11 cellular contexts compared by ENCODE assay signal in the genomic region with DNA sequence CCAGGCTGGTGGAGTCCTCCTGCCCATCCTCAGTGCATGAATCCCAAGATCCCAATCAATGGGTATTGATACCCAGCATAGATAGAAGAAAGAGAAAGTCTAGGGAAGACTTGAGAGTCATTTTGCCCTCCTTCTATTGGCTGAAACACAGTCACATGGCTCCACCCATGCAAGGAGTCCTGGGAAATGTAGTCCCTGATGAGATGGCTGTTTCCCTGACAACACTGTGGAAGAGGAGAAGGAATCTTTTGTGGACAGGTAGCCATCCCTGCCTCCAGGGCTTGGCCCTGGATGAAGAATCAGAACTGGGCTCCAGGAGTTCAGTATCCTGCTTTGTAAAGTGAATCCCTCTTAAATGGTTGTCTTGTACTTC. TPM values are rescaled to one million over a fixed set of nuclear protein-coding genes. Genes with fewer than 3 reads are reported as not detected.
A peak's percentile ranks its signal among the peaks of the same experiment; 100 is the strongest.
DNase-seq lines count a peak whose midpoint lies in the region; ATAC-seq and TF ChIP-seq lines count a peak whose summit lies in the region.
"Had no signal": no experiment of that assay in that cellular context is flagged by ENCODE, and none has a peak within 500 bp of the region (broad histone marks: within the 10 kb centered on the region; RNA-seq: fewer than 3 reads in every experiment).

No MANE protein-coding gene starts in this region.

- no peaks in the 10 kb centered on the region for H3K36me3 Mint-ChIP-seq in MCF 10A (ENCODE audit: insufficient read depth, unreplicated experiment)
- H3K36me3 Mint-ChIP-seq in osteocyte (ENCODE audit: unreplicated experiment) = no peaks in the 10 kb centered on the region
- H3K36me3 Mint-ChIP-seq: activated naive CD8-positive, alpha-beta T cell treated with anti-CD3 and anti-CD28 coated beads, Interleukin-2, amount 10 ng/mL, durations not matched to agents 7 days and 5 days had no signal

- H3K4me1 Mint-ChIP-seq in MCF 10A (ENCODE audit: insufficient read depth, unreplicated experiment) (no peaks in the 10 kb centered on the region), osteocyte (ENCODE audit: unreplicated experiment) (peaks cover 21% of the 10 kb centered on the region)

- no peak overlapping the region for H3K27ac ChIP-seq in mammary epithelial cell (ENCODE audit: insufficient read depth, low read depth, low read length)

- no peak overlapping the region for H3K9ac ChIP-seq in mammary epithelial cell (ENCODE audit: insufficient read depth, low read length)

- POLR2A ChIA-PET in MCF 10A (lab: Yijun Ruan, JAX) = no interaction called here

- no peaks in the 10 kb centered on the region for H3K9me3 ChIP-seq in mammary epithelial cell (replicated peaks; ENCODE audit: insufficient read depth, low read length)

- in situ Hi-C loops in mammary epithelial cell (cut with MboI; ENCODE audit: low sequenced_read_pairs in 2 of 2) = no loop called here

- H3K79me2 ChIP-seq in mammary epithelial cell (ENCODE audit: insufficient read depth, low read length) = no peaks in the 10 kb centered on the region

- H3K9me3 Mint-ChIP-seq in MCF 10A (ENCODE audit: unreplicated experiment) = no peaks in the 10 kb centered on the region
- no peaks in the 10 kb centered on the region for H3K9me3 Mint-ChIP-seq in osteocyte (ENCODE audit: unreplicated experiment)
- H3K9me3 Mint-ChIP-seq: activated naive CD8-positive, alpha-beta T cell treated with anti-CD3 and anti-CD28 coated beads, Interleukin-2, amount 10 ng/mL, durations not matched to agents 7 days and 5 days had no signal

- H2AFZ ChIP-seq in mammary epithelial cell (ENCODE audit: low read depth, low read length) = no peak overlapping the region

- intact Hi-C loops in MCF 10A (cut with micrococcal nuclease) = no loop called here
- intact Hi-C loops in mammary epithelial cell (cut with micrococcal nuclease) = no loop called here

- CTCF ChIA-PET in MCF 10A (lab: Yijun Ruan, JAX) (no interaction called here), mammary epithelial cell (lab: Charles Lee; ENCODE audit: low non-redundant PET) (no interaction called here)

- no peaks in the 10 kb centered on the region for H3K4me1 ChIP-seq in mammary epithelial cell (ENCODE audit: insufficient read depth, low read length)

- H3K4me3 Mint-ChIP-seq in MCF 10A (ENCODE audit: unreplicated experiment) (no peak overlapping the region), osteocyte (ENCODE audit: unreplicated experiment) (no peak overlapping the region)
- H3K4me3 Mint-ChIP-seq: activated naive CD8-positive, alpha-beta T cell treated with anti-CD3 and anti-CD28 coated beads, Interleukin-2, amount 10 ng/mL, durations not matched to agents 7 days and 5 days had no signal

- H3K27me3 Mint-ChIP-seq in MCF 10A (ENCODE audit: insufficient read depth, unreplicated experiment) (peaks cover 13% of the 10 kb centered on the region), osteocyte (ENCODE audit: unreplicated experiment) (peaks cover 18% of the 10 kb centered on the region)

- peak; percentile 16 for DNase-seq in MCF 10A (ENCODE audit: unreplicated experiment)
- DNase-seq in mammary epithelial cell = no peak
- peak; percentile 29 for DNase-seq in NCI-H82 treated with DMSO at 0.1 percent for 48 hours (lab: John Stamatoyannopoulos, UW; ENCODE audit: unreplicated experiment)
- DNase-seq in epithelial cell of esophagus (ENCODE audit: low read depth) = peak; percentile 17
- DNase-seq in osteocyte (ENCODE audit: extremely low spot score, unreplicated experiment) = no peak
- no peak for DNase-seq in stimulated activated CD4-positive, alpha-beta T cell treated with anti-CD3 and anti-CD28 coated beads, Interleukin-4, amount 100 ng/mL, for 24 hours
- DNase-seq: activated naive CD8-positive, alpha-beta T cell treated with anti-CD3 and anti-CD28 coated beads, Interleukin-2, amount 10 ng/mL, durations not matched to agents 7 days and 5 days; C1 segment of cervical spinal cord; central memory CD4-positive, alpha-beta T cell had no signal

- no peak overlapping the region for H3K27ac Mint-ChIP-seq in MCF 10A (ENCODE audit: low read depth, unreplicated experiment)
- no peak overlapping the region for H3K27ac Mint-ChIP-seq in osteocyte (ENCODE audit: unreplicated experiment)
- H3K27ac Mint-ChIP-seq: activated naive CD8-positive, alpha-beta T cell treated with anti-CD3 and anti-CD28 coated beads, Interleukin-2, amount 10 ng/mL, durations not matched to agents 7 days and 5 days had no signal

- no peaks in the 10 kb centered on the region for H3K36me3 ChIP-seq in mammary epithelial cell (ENCODE audit: insufficient read depth, low read length)

- H3K4me2 ChIP-seq in mammary epithelial cell (ENCODE audit: insufficient read depth, low read depth, low read length) = no peak overlapping the region

- no TSS peak for BruUV-seq in MCF 10A (replicated peaks; lab: Mats Ljungman, UMichigan)
- no TSS peak for BruUV-seq in mammary epithelial cell (replicated peaks; lab: Mats Ljungman, UMichigan)

- ATAC-seq in GM19452 (IDR thresholded peaks at IDR 0.05; ENCODE audit: unreplicated experiment) = no peak

- TF ChIP-seq CTCF in MCF 10A (IDR thresholded peaks at IDR 0.05; ENCODE audit: unreplicated experiment) (no peak), mammary epithelial cell (conservative IDR thresholded peaks at IDR 0.05 in 1 of 2, IDR thresholded peaks at IDR 0.05 in 1 of 2; ENCODE audit: extremely low read depth in 1 of 2, insufficient read depth in 1 of 2, low read depth in 1 of 2, low read length in 2 of 2) (no peak), epithelial cell of esophagus (IDR thresholded peaks at IDR 0.05; ENCODE audit: insufficient read depth, low read depth, low read length, missing control alignments) (no peak), osteocyte (IDR thresholded peaks at IDR 0.05) (no peak)

- H4K20me1 ChIP-seq in mammary epithelial cell (ENCODE audit: insufficient read depth, low read length) = no peaks in the 10 kb centered on the region

- no peak overlapping the region for H3K4me3 ChIP-seq in mammary epithelial cell (replicated peaks in 1 of 3; ENCODE audit: insufficient read depth in 1 of 3, low read depth in 2 of 3, low read length in 3 of 3)
- no peak overlapping the region for H3K4me3 ChIP-seq in epithelial cell of esophagus (ENCODE audit: low read length)

- H3K27me3 ChIP-seq in mammary epithelial cell (ENCODE audit: insufficient read depth, low read length) = no peaks in the 10 kb centered on the region

- dilution Hi-C loops in mammary epithelial cell (cut with HindIII; ENCODE audit: low sequenced_read_pairs) = no loop called here

RNA-seq across cellular contexts. Expression of gene MROH2A, which starts 35.9 kb away (rescaled TPM):
- total RNA-seq in MCF 10A (2022) (not detected in 2 replicates), mammary epithelial cell (under 1 TPM in 1 of 2 donors, not detected in 1; 0.50 TPM), osteocyte (not detected in 2 replicates)
- polyA plus RNA-seq in mammary epithelial cell = 0.10 TPM
- not detected for polyA minus RNA-seq in mammary epithelial cell
- total RNA-seq: activated naive CD8-positive, alpha-beta T cell treated with anti-CD3 and anti-CD28 coated beads, Interleukin-2, amount 10 ng/mL, durations not matched to agents 7 days and 5 days; endothelial cell of umbilical vein had no signal
- polyA plus RNA-seq: endothelial cell of umbilical vein had no signal

RNA-seq across cellular contexts. Expression of gene HJURP, which starts 40.3 kb away (rescaled TPM):
- 12.7 and 29.3 TPM in 2 replicates for total RNA-seq in MCF 10A (2022)
- total RNA-seq in mammary epithelial cell = 10 to 100 TPM in 1 of 2 donors, under 1 TPM in 1; 0.67 to 43.5 TPM
- polyA plus RNA-seq in mammary epithelial cell = 38.6 TPM
- polyA minus RNA-seq in mammary epithelial cell = 67.1 TPM
- 7.7 and 7.9 TPM in 2 replicates for total RNA-seq in osteocyte

RNA-seq across cellular contexts. Expression of gene UGT1A1, which starts 54.0 kb away (rescaled TPM):
- total RNA-seq in MCF 10A (2022) = not detected in 2 replicates
- total RNA-seq in mammary epithelial cell = under 1 TPM; 0.17 to 0.61 TPM
- polyA plus RNA-seq in mammary epithelial cell = 0.03 TPM
- not detected for polyA minus RNA-seq in mammary epithelial cell
- not detected in 2 replicates for total RNA-seq in osteocyte
- total RNA-seq: activated naive CD8-positive, alpha-beta T cell treated with anti-CD3 and anti-CD28 coated beads, Interleukin-2, amount 10 ng/mL, durations not matched to agents 7 days and 5 days; endothelial cell of umbilical vein had no signal
- polyA plus RNA-seq: endothelial cell of umbilical vein had no signal

Comparison
In these comparisons a context has a peak if more than half of its experiments do, and no peak if none do; other contexts are left out.
1. DNase-seq: peak in MCF 10A (single experiment), NCI-H82 treated with DMSO at 0.1 percent for 48 hours (single experiment) and epithelial cell of esophagus (single experiment); none in mammary epithelial cell (single experiment), osteocyte (single experiment) and stimulated activated CD4-positive, alpha-beta T cell treated with anti-CD3 and anti-CD28 coated beads, Interleukin-4, amount 100 ng/mL, for 24 hours (single experiment).